In the genomic region with DNA sequence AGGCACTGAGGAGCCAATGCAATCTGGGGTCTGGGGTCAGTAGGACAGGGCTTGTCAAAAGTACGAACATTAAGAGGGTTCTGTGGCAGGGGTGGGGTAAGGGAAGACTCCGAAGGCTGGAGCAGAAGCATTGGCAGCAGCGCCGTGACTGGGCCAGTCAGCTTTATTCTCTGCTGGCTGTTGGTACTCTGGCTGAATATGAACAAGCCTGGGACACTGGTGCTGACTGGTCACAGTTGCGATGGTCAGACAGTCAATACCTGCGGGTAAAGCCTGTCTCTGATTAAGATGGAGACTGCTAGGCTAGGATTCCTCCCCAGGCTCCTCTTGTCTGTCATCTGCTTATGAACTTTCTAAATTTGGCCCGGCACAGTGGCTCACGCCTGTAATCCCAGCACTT, we compare ENCODE assay signal across 5 cellular contexts.
"Had no signal": no experiment of that assay in that cellular context is flagged by ENCODE, and none has a peak within 500 bp of the region (broad histone marks: within the 10 kb centered on the region; RNA-seq: fewer than 3 reads in every experiment).

No MANE protein-coding gene starts in this region.

- DNase-seq: activated naive CD4-positive, alpha-beta T cell treated with anti-CD3 and anti-CD28 coated beads, Interleukin-2, amount 50 U/mL, for 16 hours; body of pancreas; central memory CD4-positive, alpha-beta T cell; immature natural killer cell had no signal

- H3K9me3 ChIP-seq: body of pancreas had no signal

- H3K27me3 ChIP-seq: body of pancreas had no signal

- H3K4me3 ChIP-seq: body of pancreas had no signal

- ATAC-seq: body of pancreas; natural killer cell treated with Interleukin-12 subunit alpha and Interleukin-12 subunit beta and Interleukin-15 and Interleukin-18, amount 100 ng/mL, for 72 hours had no signal
